12 cellular contexts compared by ENCODE assay signal in genomic region chr20:51586005-51586440, GRCh38. TPM values are rescaled to one million over a fixed set of nuclear protein-coding genes. Genes with fewer than 3 reads are reported as not detected.
A peak's percentile ranks its signal among the peaks of the same experiment; 100 is the strongest.
DNase-seq lines count a peak whose midpoint lies in the region; ATAC-seq and TF ChIP-seq lines count a peak whose summit lies in the region.
"Had no signal": no experiment of that assay in that cellular context is flagged by ENCODE, and none has a peak within 500 bp of the region (broad histone marks: within the 10 kb centered on the region; RNA-seq: fewer than 3 reads in every experiment).

No MANE protein-coding gene starts in this region.

- no peak overlapping the region for H3K27ac ChIP-seq in foreskin keratinocyte
- H3K27ac ChIP-seq: neutrophil had no signal

- H3K4me1 ChIP-seq in foreskin keratinocyte, result peaks cover 5% of the 10 kb centered on the region

- no peak overlapping the region for H3K27ac Mint-ChIP-seq in osteocyte (ENCODE audit: unreplicated experiment)
- no peak overlapping the region for H3K27ac Mint-ChIP-seq in activated naive CD4-positive, alpha-beta T cell treated with anti-CD3 and anti-CD28 coated beads for 36 hours

- no peak overlapping the region for H3K4me3 Mint-ChIP-seq in osteocyte (ENCODE audit: unreplicated experiment)
- H3K4me3 Mint-ChIP-seq in activated naive CD4-positive, alpha-beta T cell treated with anti-CD3 and anti-CD28 coated beads for 36 hours, result no peak overlapping the region

- no peaks in the 10 kb centered on the region for H3K27me3 Mint-ChIP-seq in osteocyte (ENCODE audit: unreplicated experiment)
- no peaks in the 10 kb centered on the region for H3K27me3 Mint-ChIP-seq in activated naive CD4-positive, alpha-beta T cell treated with anti-CD3 and anti-CD28 coated beads for 36 hours (ENCODE audit: low read depth)

- DNase-seq in AG09319 (ENCODE audit: extremely low read depth, low read depth), result peak; percentile 64
- DNase-seq in HS-27A (ENCODE audit: low read depth), result peak; percentile 49
- peak; percentile 67 for DNase-seq in T1000 (lab: John Stamatoyannopoulos, UW)
- DNase-seq in foreskin keratinocyte, result peak in 1 of 2 donors; percentile 69
- no peak for DNase-seq in stimulated activated CD4-positive, alpha-beta T cell treated with anti-CD3 and anti-CD28 coated beads, Interleukin-4, amount 100 ng/mL, for 24 hours
- no peak for DNase-seq in osteocyte (ENCODE audit: extremely low spot score, unreplicated experiment)
- no peak for DNase-seq in activated naive CD4-positive, alpha-beta T cell treated with anti-CD3 and anti-CD28 coated beads for 36 hours
- DNase-seq: Calu3, NCI-H1694 treated with DMSO at 0.1 percent for 48 hours had no signal

- ATAC-seq in foreskin keratinocyte (peak; percentile 90), GM19324 (IDR thresholded peaks at IDR 0.05; ENCODE audit: low FRiP score, unreplicated experiment) (no peak)
- ATAC-seq: Panc1 had no signal

- peaks cover 6% of the 10 kb centered on the region for H3K4me1 Mint-ChIP-seq in osteocyte (ENCODE audit: unreplicated experiment)
- peaks cover 9% of the 10 kb centered on the region for H3K4me1 Mint-ChIP-seq in activated naive CD4-positive, alpha-beta T cell treated with anti-CD3 and anti-CD28 coated beads for 36 hours (ENCODE audit: low read depth)

- CTCF ChIA-PET in activated naive CD4-positive, alpha-beta T cell treated with anti-CD3 and anti-CD28 coated beads for 36 hours (lab: Charles Lee), result interaction anchor here (0.7 to 0.9 kb wide), 2 partner anchors 8 to 12 kb away, joined by 3 to 8 read pairs; no protein-coding TSS in a partner anchor

- no peak for TF ChIP-seq CTCF in AG09319 (IDR thresholded peaks at IDR 0.05; ENCODE audit: low read depth, low read length)
- TF ChIP-seq CTCF in foreskin keratinocyte (conservative IDR thresholded peaks at IDR 0.05), result no peak
- no peak for TF ChIP-seq CTCF in osteocyte (IDR thresholded peaks at IDR 0.05)

- no peaks in the 10 kb centered on the region for H3K9me3 Mint-ChIP-seq in osteocyte (ENCODE audit: unreplicated experiment)
- H3K9me3 Mint-ChIP-seq in activated naive CD4-positive, alpha-beta T cell treated with anti-CD3 and anti-CD28 coated beads for 36 hours, result no peaks in the 10 kb centered on the region

- no peaks in the 10 kb centered on the region for H3K36me3 Mint-ChIP-seq in osteocyte (ENCODE audit: unreplicated experiment)
- H3K36me3 Mint-ChIP-seq in activated naive CD4-positive, alpha-beta T cell treated with anti-CD3 and anti-CD28 coated beads for 36 hours (ENCODE audit: low read depth), result no peaks in the 10 kb centered on the region

- peaks cover 16% of the 10 kb centered on the region for H3K27me3 ChIP-seq in foreskin keratinocyte
- H3K27me3 ChIP-seq: neutrophil had no signal

- intact Hi-C loops in activated naive CD4-positive, alpha-beta T cell treated with anti-CD3 and anti-CD28 coated beads for 36 hours (cut with micrococcal nuclease), result no loop called here

RNA-seq across cellular contexts. Expression of gene NFATC2, which starts 43.5 kb away (rescaled TPM):
- total RNA-seq in foreskin keratinocyte, result under 0.01 TPM in 1 of 2 replicates, not detected in the other
- under 0.01 TPM in 1 of 2 replicates, not detected in the other for polyA plus RNA-seq in foreskin keratinocyte
- total RNA-seq in osteocyte, result 0.34 and 0.89 TPM in 2 replicates
- total RNA-seq in activated naive CD4-positive, alpha-beta T cell treated with anti-CD3 and anti-CD28 coated beads for 36 hours, result 10 to 100 TPM; 15.7 to 17.4 TPM

Comparison
In these comparisons a context has a peak if more than half of its experiments do, and no peak if none do; other contexts are left out.
1. DNase-seq: peak in AG09319 (single experiment), HS-27A (single experiment) and T1000 (single experiment); none in stimulated activated CD4-positive, alpha-beta T cell treated with anti-CD3 and anti-CD28 coated beads, Interleukin-4, amount 100 ng/mL, for 24 hours (single experiment), osteocyte (single experiment) and activated naive CD4-positive, alpha-beta T cell treated with anti-CD3 and anti-CD28 coated beads for 36 hours (single experiment).